In the genomic region with DNA sequence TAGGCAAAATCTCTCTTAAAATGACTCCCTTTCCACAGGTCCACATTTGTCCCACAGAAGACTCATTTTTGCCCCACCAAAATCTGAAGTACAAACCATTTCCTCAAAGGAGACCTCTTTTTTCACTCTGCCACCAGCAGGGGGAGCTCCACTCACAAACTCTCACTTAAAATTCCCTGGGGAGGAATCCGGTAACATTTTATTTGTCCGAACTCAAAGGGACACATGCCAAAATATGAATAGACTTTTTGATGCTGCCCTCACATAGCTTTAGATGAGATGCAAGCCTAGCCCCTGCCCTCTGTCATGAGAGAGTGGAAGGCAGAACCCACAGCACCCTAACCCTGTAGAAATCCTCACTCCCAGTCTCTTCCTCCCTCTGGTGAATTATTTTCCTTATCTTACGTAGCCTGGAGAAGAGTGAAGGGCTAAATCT, we compare ENCODE assay signal across 8 cellular contexts. TPM values are rescaled to one million over a fixed set of nuclear protein-coding genes. Genes with fewer than 3 reads are reported as not detected.
DNase-seq lines count a peak whose midpoint lies in the region; ATAC-seq and TF ChIP-seq lines count a peak whose summit lies in the region.

No MANE protein-coding gene starts in this region.

- no peaks in the 10 kb centered on the region for H3K27me3 ChIP-seq in KMS-11 (ENCODE audit: insufficient read depth, low read depth)
- no peaks in the 10 kb centered on the region for H3K27me3 ChIP-seq in SU-DHL-6 (ENCODE audit: low read length)
- no peaks in the 10 kb centered on the region for H3K27me3 ChIP-seq in ascending aorta
- no peaks in the 10 kb centered on the region for H3K27me3 ChIP-seq in skeletal muscle satellite cell (ENCODE audit: control insufficient read depth, insufficient read depth, low read length)

- H3K36me3 ChIP-seq in KMS-11 (ENCODE audit: insufficient read depth) = no peaks in the 10 kb centered on the region
- no peaks in the 10 kb centered on the region for H3K36me3 ChIP-seq in SU-DHL-6 (ENCODE audit: low read length)
- no peaks in the 10 kb centered on the region for H3K36me3 ChIP-seq in ascending aorta
- no peaks in the 10 kb centered on the region for H3K36me3 ChIP-seq in skeletal muscle satellite cell (ENCODE audit: insufficient read depth, low read length)

- DNase-seq in Daoy (ENCODE audit: low read depth) (peak; percentile 69), ascending aorta (ENCODE audit: low spot score in 2 of 2) (peak in 1 of 2 donors; percentile 80), iPS DF 4.7 (ENCODE audit: extremely low read depth, low spot score) (peak; percentile 22), NCI-H1048 (lab: John Stamatoyannopoulos, UW) (no peak)

- ATAC-seq in HG03354 (IDR thresholded peaks at IDR 0.05; ENCODE audit: poor library complexity, severe bottlenecking, unreplicated experiment) = no peak

- H3K27ac ChIP-seq in KMS-11 (no peak overlapping the region), SU-DHL-6 (ENCODE audit: low read depth, low read length) (no peak overlapping the region), ascending aorta (no peak overlapping the region)

- TF ChIP-seq CTCF in KMS-11 (conservative IDR thresholded peaks at IDR 0.05; ENCODE audit: low read depth, low read length) (peak; percentile 99), SU-DHL-6 (IDR thresholded peaks at IDR 0.05; ENCODE audit: insufficient read depth, low read length, poor library complexity, severe bottlenecking) (peak; percentile 91), ascending aorta (IDR thresholded peaks at IDR 0.05) (peak; percentile 70 to 86 (median 85))

- H3K9me2 ChIP-seq in SU-DHL-6 (replicated peaks; ENCODE audit: insufficient read depth, low read length) = no peaks in the 10 kb centered on the region

- H3K79me2 ChIP-seq in KMS-11 (ENCODE audit: insufficient read depth, low read depth) (no peaks in the 10 kb centered on the region), SU-DHL-6 (ENCODE audit: insufficient read depth, low read length) (no peaks in the 10 kb centered on the region)

- no peaks in the 10 kb centered on the region for H4K20me1 ChIP-seq in KMS-11 (ENCODE audit: insufficient read depth)
- H4K20me1 ChIP-seq in SU-DHL-6 (ENCODE audit: low read depth, low read length) = no peaks in the 10 kb centered on the region

- H3K4me3 ChIP-seq in KMS-11 (IDR thresholded peaks at IDR 0.05; ENCODE audit: insufficient read depth, low read depth, low read length) = no peak overlapping the region
- H3K4me3 ChIP-seq in SU-DHL-6 (ENCODE audit: insufficient read depth, low read length, poor library complexity, severe bottlenecking) = no peak overlapping the region
- H3K4me3 ChIP-seq in ascending aorta = peak overlapping the region in 1 of 2 donors; percentile 42
- H3K4me3 ChIP-seq in skeletal muscle satellite cell (ENCODE audit: low read length) = peak overlapping the region; percentile 47

- no peaks in the 10 kb centered on the region for H3K9me3 ChIP-seq in SU-DHL-6 (ENCODE audit: insufficient read depth, low read length)
- H3K9me3 ChIP-seq in ascending aorta = no peaks in the 10 kb centered on the region
- H3K9me3 ChIP-seq in skeletal muscle satellite cell (replicated peaks; ENCODE audit: low read length) = no peaks in the 10 kb centered on the region

- H3K9ac ChIP-seq in KMS-11 (no peak overlapping the region), SU-DHL-6 (ENCODE audit: low read length) (no peak overlapping the region), skeletal muscle satellite cell (ENCODE audit: low read depth, low read length) (no peak overlapping the region)

- intact Hi-C loops in ascending aorta (cut with DNase I) = loop anchor here (1.0 kb wide), 1 partner anchor 292 kb away; no protein-coding TSS in a partner anchor

- peak overlapping the region; percentile 10; the same call in 1 of the 2 replicates for H2AFZ ChIP-seq in KMS-11 (ENCODE audit: low read depth)
- H2AFZ ChIP-seq in SU-DHL-6 (ENCODE audit: low read depth, low read length, severe bottlenecking) = no peak overlapping the region

- H3K4me1 ChIP-seq in KMS-11 (ENCODE audit: low read depth, poor library complexity, severe bottlenecking) = peaks cover 7% of the 10 kb centered on the region
- H3K4me1 ChIP-seq in ascending aorta = no peaks in the 10 kb centered on the region
- H3K4me1 ChIP-seq in skeletal muscle satellite cell (ENCODE audit: control insufficient read depth, insufficient read depth, low read length) = peaks cover 8% of the 10 kb centered on the region

- H3K4me2 ChIP-seq in KMS-11 (peak overlapping the region; percentile 5; the same call in 1 of the 2 replicates), SU-DHL-6 (ENCODE audit: low read depth, low read length, poor library complexity, severe bottlenecking) (peak overlapping the region; percentile 11), skeletal muscle satellite cell (ENCODE audit: low read length) (peak overlapping the region; percentile 66)

- H3F3A ChIP-seq in SU-DHL-6 (ENCODE audit: insufficient read depth) = no peaks in the 10 kb centered on the region

RNA-seq across cellular contexts. Expression of a gene that starts 57.1 kb away (rescaled TPM):
- 7.4 and 11.4 TPM in 2 replicates for total RNA-seq in Daoy (2014; rRNA removed; shearing (Covaris generic))
- 0.21 TPM for total RNA-seq in ascending aorta
- total RNA-seq in skeletal muscle satellite cell (2012; rRNA removed) = 6.8 and 8.5 TPM in 2 replicates

Comparison
In these comparisons a context has a peak if more than half of its experiments do, and no peak if none do; other contexts are left out.
1. H3K4me2 ChIP-seq: peak in every context shown above with its lines; median percentile 66 in skeletal muscle satellite cell; 11 in SU-DHL-6; 5 in KMS-11.